In the genomic region with DNA sequence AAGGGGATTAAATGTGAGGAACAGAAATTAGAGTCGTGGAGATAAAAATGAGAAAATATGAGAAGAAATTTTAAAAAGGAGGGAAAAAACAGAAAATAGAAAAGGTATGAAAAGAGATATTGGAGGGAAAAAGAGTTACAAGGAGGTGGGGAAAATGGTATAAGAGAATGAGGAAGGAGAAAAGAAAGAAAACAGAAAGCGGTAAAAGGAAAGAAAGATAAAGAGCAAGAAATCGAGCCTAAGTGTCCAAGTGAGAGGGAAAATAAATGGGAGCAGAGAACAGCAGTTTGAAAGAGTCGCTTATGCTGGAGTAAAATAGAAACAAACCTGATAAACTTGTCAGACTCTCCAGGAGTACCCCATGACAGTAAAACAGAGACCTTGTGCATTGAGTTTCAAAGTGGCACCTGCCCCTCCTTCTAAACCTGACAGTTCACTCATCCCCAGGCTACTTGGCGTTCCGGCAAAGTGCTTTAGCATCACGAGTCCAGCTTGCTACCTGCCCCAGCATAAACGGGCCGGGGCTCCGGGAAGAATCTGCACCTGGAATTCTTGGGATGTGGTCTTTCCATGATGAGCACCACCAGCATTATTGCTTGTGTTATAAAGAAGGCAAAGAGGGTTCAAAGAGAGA, we compare ENCODE assay signal across 8 cellular contexts. TPM values are rescaled to one million over a fixed set of nuclear protein-coding genes. Genes with fewer than 3 reads are reported as not detected.
A peak's percentile ranks its signal among the peaks of the same experiment; 100 is the strongest.
DNase-seq lines count a peak whose midpoint lies in the region; ATAC-seq and TF ChIP-seq lines count a peak whose summit lies in the region.

No MANE protein-coding gene starts in this region.

- intact Hi-C loops in PC-9 (cut with micrococcal nuclease; ENCODE audit: unreplicated experiment), result no loop called here

- no peaks in the 10 kb centered on the region for H3K27me3 ChIP-seq in SK-N-SH (ENCODE audit: insufficient read depth)
- no peaks in the 10 kb centered on the region for H3K27me3 ChIP-seq in PC-9 (ENCODE audit: insufficient read depth, low read depth)

- no peaks in the 10 kb centered on the region for H3K36me3 ChIP-seq in SK-N-SH (replicated peaks in 1 of 2; ENCODE audit: control insufficient read depth in 1 of 2, insufficient read depth in 2 of 2, low read length in 1 of 2)
- H3K36me3 ChIP-seq in PC-9 (ENCODE audit: low read depth), result no peaks in the 10 kb centered on the region

- no peak for TF ChIP-seq EP300 in SK-N-SH (IDR thresholded peaks at IDR 0.05; ENCODE audit: borderline replicate concordance in 1 of 2, low read depth in 1 of 2, low read length in 1 of 2)

- H3K9me3 ChIP-seq in SK-N-SH (no peaks in the 10 kb centered on the region), PC-9 (ENCODE audit: insufficient read depth, low read depth) (no peaks in the 10 kb centered on the region)

- no peak for TF ChIP-seq CTCF in SK-N-SH (IDR thresholded peaks at IDR 0.05)
- no peak for TF ChIP-seq CTCF in PC-9 (conservative IDR thresholded peaks at IDR 0.05)
- no peak for TF ChIP-seq CTCF in fibroblast of pulmonary artery (IDR thresholded peaks at IDR 0.05; ENCODE audit: low read length, missing control alignments)
- no peak for TF ChIP-seq CTCF in retinal pigment epithelial cell (conservative IDR thresholded peaks at IDR 0.05; ENCODE audit: low read depth, low read length)

- H4K20me1 ChIP-seq in SK-N-SH (ENCODE audit: insufficient read depth) (no peaks in the 10 kb centered on the region), PC-9 (ENCODE audit: insufficient read depth) (no peaks in the 10 kb centered on the region)

- H3K4me1 ChIP-seq in SK-N-SH (ENCODE audit: control insufficient read depth in 1 of 2, insufficient read depth in 2 of 2, low read depth in 1 of 2, low read length in 1 of 2) (peaks cover 5 to 9% of the 10 kb centered on the region in 2 experiments), PC-9 (replicated peaks; ENCODE audit: insufficient read depth) (peaks cover 13% of the 10 kb centered on the region)

- ATAC-seq in SK-N-SH treated with all-trans-retinoic acid at 6 μM for 48 hours (no peak), HG02884 (IDR thresholded peaks at IDR 0.05; ENCODE audit: unreplicated experiment) (no peak)

- no peak overlapping the region; a peak in 1 of 4 replicates for H3K27ac ChIP-seq in SK-N-SH (ENCODE audit: low read depth in 2 of 2, low read length in 1 of 2)
- H3K27ac ChIP-seq in PC-9, result no peak overlapping the region

- TF ChIP-seq RAD21 in SK-N-SH (IDR thresholded peaks at IDR 0.05; ENCODE audit: low read length), result no peak

- no TSS peak for BruUV-seq in PC-9 (replicated peaks; lab: Mats Ljungman, UMichigan)

- H3K9ac ChIP-seq in SK-N-SH, result peak overlapping the region; percentile 43

- H3K4me2 ChIP-seq in SK-N-SH (peak overlapping the region; percentile 94), PC-9 (peak overlapping the region; percentile 91)

- H3K9me2 ChIP-seq in SK-N-SH (no peaks in the 10 kb centered on the region), PC-9 (ENCODE audit: insufficient read depth) (no peaks in the 10 kb centered on the region)

- DNase-seq in SK-N-SH, result no peak
- DNase-seq in PC-9, result no peak
- DNase-seq in fibroblast of pulmonary artery (ENCODE audit: low read depth), result no peak
- DNase-seq in retinal pigment epithelial cell (ENCODE audit: low read depth), result no peak
- DNase-seq in 8988T, result no peak
- DNase-seq in stimulated activated CD4-positive, alpha-beta T cell treated with anti-CD3 and anti-CD28 coated beads, Interleukin-2, amount 100 ng/mL, for 48 hours, result no peak

- peak overlapping the region; percentile 82 for H2AFZ ChIP-seq in SK-N-SH (ENCODE audit: low read depth)
- peak overlapping the region; percentile 63 for H2AFZ ChIP-seq in PC-9

- 10% methylated on average over 10 of the region's 10 CpGs for WGBS in SK-N-SH (ENCODE audit: low lambda C conversion rate)

- peaks cover 32% of the 10 kb centered on the region for H3F3A ChIP-seq in SK-N-SH (replicated peaks; ENCODE audit: insufficient read depth)
- peaks cover 22% of the 10 kb centered on the region for H3F3A ChIP-seq in PC-9 (ENCODE audit: insufficient read depth, low read depth)

- H3K4me3 ChIP-seq in SK-N-SH (ENCODE audit: low read depth in 2 of 2, low read length in 1 of 2) (peak overlapping the region; percentile 65 to 91), PC-9 (peak overlapping the region; percentile 93), fibroblast of pulmonary artery (replicated peaks; ENCODE audit: low read depth, low read length) (peak overlapping the region; percentile 69), retinal pigment epithelial cell (ENCODE audit: low read length) (peak overlapping the region; percentile 69)

- POLR2A ChIA-PET in SK-N-SH (lab: Yijun Ruan, JAX) (no interaction called here), PC-9 (lab: Charles Lee; ENCODE audit: unreplicated experiment) (no interaction called here)

- CTCF ChIA-PET in SK-N-SH (lab: Yijun Ruan, JAX), result no interaction called here
- CTCF ChIA-PET in PC-9 (lab: Charles Lee), result no interaction called here

- no peaks in the 10 kb centered on the region for H3K79me2 ChIP-seq in SK-N-SH (ENCODE audit: insufficient read depth)
- no peaks in the 10 kb centered on the region for H3K79me2 ChIP-seq in PC-9 (ENCODE audit: low read depth)

TF ChIP-seq in SK-N-SH, 30 proteins besides CTCF, POLR2A, EP300 and RAD21:
- TF ChIP-seq, protein P1, sequence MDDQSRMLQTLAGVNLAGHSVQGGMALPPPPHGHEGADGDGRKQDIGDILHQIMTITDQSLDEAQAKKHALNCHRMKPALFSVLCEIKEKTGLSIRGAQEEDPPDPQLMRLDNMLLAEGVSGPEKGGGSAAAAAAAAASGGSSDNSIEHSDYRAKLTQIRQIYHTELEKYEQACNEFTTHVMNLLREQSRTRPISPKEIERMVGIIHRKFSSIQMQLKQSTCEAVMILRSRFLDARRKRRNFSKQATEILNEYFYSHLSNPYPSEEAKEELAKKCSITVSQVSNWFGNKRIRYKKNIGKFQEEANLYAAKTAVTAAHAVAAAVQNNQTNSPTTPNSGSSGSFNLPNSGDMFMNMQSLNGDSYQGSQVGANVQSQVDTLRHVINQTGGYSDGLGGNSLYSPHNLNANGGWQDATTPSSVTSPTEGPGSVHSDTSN (IDR thresholded peaks at IDR 0.05), result no peak
- TF ChIP-seq GABPA (IDR thresholded peaks at IDR 0.05; ENCODE audit: low read depth) (no peak), FOSL2 (IDR thresholded peaks at IDR 0.05; ENCODE audit: borderline replicate concordance, low read depth) (no peak), YY1 (IDR thresholded peaks at IDR 0.05; ENCODE audit: low read depth) (no peak), TEAD4 (IDR thresholded peaks at IDR 0.05; ENCODE audit: borderline replicate concordance, insufficient read depth) (no peak), ELF1 (IDR thresholded peaks at IDR 0.05) (no peak)
- TF ChIP-seq, protein P2, sequence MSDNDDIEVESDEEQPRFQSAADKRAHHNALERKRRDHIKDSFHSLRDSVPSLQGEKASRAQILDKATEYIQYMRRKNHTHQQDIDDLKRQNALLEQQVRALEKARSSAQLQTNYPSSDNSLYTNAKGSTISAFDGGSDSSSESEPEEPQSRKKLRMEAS (IDR thresholded peaks at IDR 0.05; ENCODE audit: low read depth), result no peak

TF ChIP-seq in SK-N-SH treated with all-trans-retinoic acid at 6 μM for 48 hours, 23 proteins besides CTCF, POLR2A, EP300 and RAD21 (continues in another document):
- TF ChIP-seq, protein P3, sequence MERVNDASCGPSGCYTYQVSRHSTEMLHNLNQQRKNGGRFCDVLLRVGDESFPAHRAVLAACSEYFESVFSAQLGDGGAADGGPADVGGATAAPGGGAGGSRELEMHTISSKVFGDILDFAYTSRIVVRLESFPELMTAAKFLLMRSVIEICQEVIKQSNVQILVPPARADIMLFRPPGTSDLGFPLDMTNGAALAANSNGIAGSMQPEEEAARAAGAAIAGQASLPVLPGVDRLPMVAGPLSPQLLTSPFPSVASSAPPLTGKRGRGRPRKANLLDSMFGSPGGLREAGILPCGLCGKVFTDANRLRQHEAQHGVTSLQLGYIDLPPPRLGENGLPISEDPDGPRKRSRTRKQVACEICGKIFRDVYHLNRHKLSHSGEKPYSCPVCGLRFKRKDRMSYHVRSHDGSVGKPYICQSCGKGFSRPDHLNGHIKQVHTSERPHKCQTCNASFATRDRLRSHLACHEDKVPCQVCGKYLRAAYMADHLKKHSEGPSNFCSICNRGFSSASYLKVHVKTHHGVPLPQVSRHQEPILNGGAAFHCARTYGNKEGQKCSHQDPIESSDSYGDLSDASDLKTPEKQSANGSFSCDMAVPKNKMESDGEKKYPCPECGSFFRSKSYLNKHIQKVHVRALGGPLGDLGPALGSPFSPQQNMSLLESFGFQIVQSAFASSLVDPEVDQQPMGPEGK (CRISPR knock-in tag; IDR thresholded peaks at IDR 0.05; ENCODE audit: borderline replicate concordance), result no peak
- TF ChIP-seq ESRRG (CRISPR knock-in tag; IDR thresholded peaks at IDR 0.05), result no peak
- no peak for TF ChIP-seq ZFP30 (CRISPR knock-in tag; IDR thresholded peaks at IDR 0.05)
- no peak for TF ChIP-seq TOX (CRISPR knock-in tag; IDR thresholded peaks at IDR 0.05; ENCODE audit: borderline replicate concordance)
- no peak for TF ChIP-seq TCF4 (CRISPR knock-in tag; IDR thresholded peaks at IDR 0.05; ENCODE audit: borderline replicate concordance)
- TF ChIP-seq PPARA (CRISPR knock-in tag; IDR thresholded peaks at IDR 0.05; ENCODE audit: borderline replicate concordance), result no peak
- no peak for TF ChIP-seq ZNF70 (CRISPR knock-in tag; IDR thresholded peaks at IDR 0.05)
- no peak for TF ChIP-seq ZNF565 (CRISPR knock-in tag; conservative IDR thresholded peaks at IDR 0.05; ENCODE audit: low read depth)

RNA-seq across cellular contexts. Expression of a gene that starts 0.6 kb away (rescaled TPM):
- polyA plus RNA-seq in SK-N-SH (2012; rRNA removed), result 0.21 TPM in 2 replicates
- 0.36 and 0.39 TPM in 2 replicates for polyA plus RNA-seq in SK-N-SH (2012; cell fraction: cytosol; rRNA removed)
- 0.14 and 0.33 TPM in 2 replicates for polyA plus RNA-seq in SK-N-SH (2012; cell fraction: nucleus; rRNA removed)
- 0.23 and 0.44 TPM in 2 replicates for total RNA-seq in PC-9 (2021)
